Comparison of ENCODE assay signal across 8 cellular contexts in genomic region chr1:228139406-228139930, GRCh38. TPM values are rescaled to one million over a fixed set of nuclear protein-coding genes. Genes with fewer than 3 reads are reported as not detected.
DNase-seq lines count a peak whose midpoint lies in the region; ATAC-seq and TF ChIP-seq lines count a peak whose summit lies in the region.

No MANE protein-coding gene starts in this region.

- H3K9me3 ChIP-seq in SJCRH30 (replicated peaks) = no peaks in the 10 kb centered on the region
- no peaks in the 10 kb centered on the region for H3K9me3 ChIP-seq in esophagus muscularis mucosa

- H3K36me3 ChIP-seq in GM06990 (ENCODE audit: control insufficient read depth, insufficient read depth, low read length) = peaks cover 1% of the 10 kb centered on the region; the same call in 1 of the 2 replicates
- H3K36me3 ChIP-seq in SJCRH30 = no peaks in the 10 kb centered on the region
- H3K36me3 ChIP-seq in esophagus muscularis mucosa = peaks cover 0 to 12% (median 5%) of the 10 kb centered on the region in 4 donors

- H3K4me1 Mint-ChIP-seq in progenitor cell of endocrine pancreas (ENCODE audit: low read depth) = peaks cover 5% of the 10 kb centered on the region

- TF ChIP-seq EP300 in esophagus muscularis mucosa (IDR thresholded peaks at IDR 0.05) = no peak

- H3K27ac Mint-ChIP-seq in progenitor cell of endocrine pancreas = peak overlapping the region; percentile 97

- H3K4me3 Mint-ChIP-seq in progenitor cell of endocrine pancreas (ENCODE audit: low read depth) = peak overlapping the region; percentile 90

- H3K27me3 Mint-ChIP-seq in progenitor cell of endocrine pancreas = peaks cover 33% of the 10 kb centered on the region

- H3K4me1 ChIP-seq in SJCRH30 (peaks cover 16% of the 10 kb centered on the region), esophagus muscularis mucosa (peaks cover 38 to 46% (median 45%) of the 10 kb centered on the region in 4 donors)

- intact Hi-C loops in esophagus muscularis mucosa (cut with DNase I) = no loop called here

- H3K36me3 Mint-ChIP-seq in progenitor cell of endocrine pancreas (ENCODE audit: insufficient read depth) = no peaks in the 10 kb centered on the region

- peak overlapping the region; percentile 6; the same call in 1 of the 2 replicates for H3K27ac ChIP-seq in SJCRH30
- H3K27ac ChIP-seq in esophagus muscularis mucosa (replicated peaks in 1 of 4) = peak overlapping the region; percentile 94 to 99 (median 98)

- no peak for DNase-seq in GM06990 (ENCODE audit: extremely low read depth, insufficient read length)
- no peak for DNase-seq in SJCRH30
- DNase-seq in esophagus muscularis mucosa (ENCODE audit: extremely low spot score) = no peak
- no peak for DNase-seq in progenitor cell of endocrine pancreas (ENCODE audit: low spot score, unreplicated experiment)
- no peak for DNase-seq in NCI-H2107 treated with DMSO at 0.1 percent for 48 hours (lab: John Stamatoyannopoulos, UW; ENCODE audit: unreplicated experiment)
- no peak for DNase-seq in activated CD4-positive, alpha-beta T cell treated with anti-CD3 and anti-CD28 coated beads, Interleukin-2, amount 50 U/mL, for 1 hour

- H3K9me3 Mint-ChIP-seq in progenitor cell of endocrine pancreas (ENCODE audit: low read depth) = no peaks in the 10 kb centered on the region

- WGBS in esophagus muscularis mucosa = 33% methylated on average over 21 of the region's 30 CpGs

- ATAC-seq in GM19324 (IDR thresholded peaks at IDR 0.05; ENCODE audit: low FRiP score, unreplicated experiment) (no peak), GM18511 (IDR thresholded peaks at IDR 0.05; ENCODE audit: unreplicated experiment) (no peak)

- TF ChIP-seq POLR2A in esophagus muscularis mucosa (IDR thresholded peaks at IDR 0.05; ENCODE audit: low read depth) = no peak

- no peak for TF ChIP-seq CTCF in GM06990 (IDR thresholded peaks at IDR 0.05; ENCODE audit: insufficient read depth, low read length, poor library complexity, severe bottlenecking)
- no peak for TF ChIP-seq CTCF in esophagus muscularis mucosa (IDR thresholded peaks at IDR 0.05)
- TF ChIP-seq CTCF in progenitor cell of endocrine pancreas (IDR thresholded peaks at IDR 0.05; ENCODE audit: unreplicated experiment) = no peak

- H3K4me3 ChIP-seq in GM06990 (replicated peaks; ENCODE audit: low read depth, low read length) = peak overlapping the region; percentile 80
- peak overlapping the region; percentile 89 for H3K4me3 ChIP-seq in SJCRH30
- H3K4me3 ChIP-seq in esophagus muscularis mucosa = peak overlapping the region; percentile 81 to 96 (median 94)

- H3K27me3 ChIP-seq in GM06990 (replicated peaks; ENCODE audit: control insufficient read depth, insufficient read depth, low read length) (no peaks in the 10 kb centered on the region), SJCRH30 (no peaks in the 10 kb centered on the region), esophagus muscularis mucosa (peaks cover 0 to 7% (median 0%) of the 10 kb centered on the region in 4 donors)

RNA-seq across cellular contexts. Expression of gene GUK1, which starts 0.6 kb away (rescaled TPM):
- 114 and 137 TPM in 2 replicates for total RNA-seq in SJCRH30 (2014; rRNA removed; shearing (Covaris generic))
- total RNA-seq in esophagus muscularis mucosa (100 to 1,000 TPM; 292 to 354 (median 305) TPM), progenitor cell of endocrine pancreas (96.3 and 101 TPM in 2 replicates)

RNA-seq across cellular contexts. Expression of gene GJC2, which starts 10.3 kb away (rescaled TPM):
- 0.43 and 0.59 TPM in 2 replicates for total RNA-seq in SJCRH30 (2014; rRNA removed; shearing (Covaris generic))
- total RNA-seq in esophagus muscularis mucosa (10 to 100 TPM in 1 of 4 donors, 1 to 10 TPM in 3; 6.0 to 11.3 (median 7.8) TPM), progenitor cell of endocrine pancreas (1.7 and 2.1 TPM in 2 replicates)

RNA-seq across cellular contexts. Expression of gene IBA57, which starts 26.1 kb away (rescaled TPM):
- total RNA-seq in SJCRH30 (2014; rRNA removed; shearing (Covaris generic)) = 4.4 and 5.6 TPM in 2 replicates
- total RNA-seq in esophagus muscularis mucosa = 10 to 100 TPM in 1 of 4 donors, 1 to 10 TPM in 3; 3.7 to 11.8 (median 6.6) TPM
- total RNA-seq in progenitor cell of endocrine pancreas = 9.7 and 11.2 TPM in 2 replicates

RNA-seq across cellular contexts. Expression of gene MRPL55, which starts 30.4 kb away (rescaled TPM):
- total RNA-seq in SJCRH30 (2014; rRNA removed; shearing (Covaris generic)) = 48.5 and 64.6 TPM in 2 replicates
- total RNA-seq in esophagus muscularis mucosa (10 to 100 TPM; 52.3 to 64.9 (median 60.1) TPM), progenitor cell of endocrine pancreas (50.3 and 52.3 TPM in 2 replicates)

RNA-seq across cellular contexts. Expression of gene C1orf35, which starts 36.3 kb away (rescaled TPM):
- 19.9 and 22.8 TPM in 2 replicates for total RNA-seq in SJCRH30 (2014; rRNA removed; shearing (Covaris generic))
- total RNA-seq in esophagus muscularis mucosa (10 to 100 TPM; 11.2 to 24.3 (median 11.9) TPM), progenitor cell of endocrine pancreas (20.2 and 22.4 TPM in 2 replicates)
